In the genomic region with DNA sequence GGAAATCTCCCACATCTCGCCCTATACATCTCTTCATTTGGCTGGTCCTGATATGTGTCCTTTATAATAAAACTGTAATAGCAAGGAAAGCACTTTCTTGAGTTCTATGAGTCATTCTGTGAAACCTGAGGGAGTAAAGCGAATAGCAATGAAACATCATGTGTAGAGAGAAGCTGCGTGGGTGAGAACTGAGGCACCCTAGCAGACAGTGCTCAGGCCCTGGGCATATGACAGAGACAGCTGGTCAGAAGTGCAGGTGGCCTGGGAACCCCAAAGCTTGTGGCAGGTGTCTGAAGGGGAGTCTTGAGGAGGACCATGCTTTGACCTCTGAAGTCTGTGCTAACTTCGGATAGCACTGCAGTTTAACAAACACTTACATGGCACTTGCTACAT, we compare ENCODE assay signal across 8 cellular contexts. TPM values are rescaled to one million over a fixed set of nuclear protein-coding genes. Genes with fewer than 3 reads are reported as not detected.
DNase-seq lines count a peak whose midpoint lies in the region; ATAC-seq lines count a peak whose summit lies in the region.

No MANE protein-coding gene starts in this region.

- ATAC-seq in GM19043 (IDR thresholded peaks at IDR 0.05; ENCODE audit: low read depth, unreplicated experiment) (peak; percentile 24), HG03025 (IDR thresholded peaks at IDR 0.05; ENCODE audit: low FRiP score, unreplicated experiment) (peak; percentile 62)

- peak; percentile 1 for DNase-seq in activated CD8-positive, alpha-beta memory T cell treated with anti-CD3 and anti-CD28 coated beads, Interleukin-2, amount 50 U/mL, for 24 hours (ENCODE audit: extremely low read depth)
- peak; percentile 7 to 9 for DNase-seq in stimulated activated CD4-positive, alpha-beta T cell treated with anti-CD3 and anti-CD28 coated beads, Interleukin-1b, Interleukin-23, amount 100 ng/mL, for 4 hours (ENCODE audit: low read depth in 2 of 2)
- DNase-seq in UCSD-AML1 (lab: John Stamatoyannopoulos, UW; ENCODE audit: unreplicated experiment) (no peak), dermis blood vessel endothelial cell (no peak), NCI-H1930 (lab: John Stamatoyannopoulos, UW) (no peak), DMS53 treated with DMSO at 0.1 percent for 48 hours (lab: John Stamatoyannopoulos, UW; ENCODE audit: unreplicated experiment) (no peak)

RNA-seq across cellular contexts. Expression of gene BLOC1S5, which starts 1.3 kb away (rescaled TPM):
- total RNA-seq in dermis blood vessel endothelial cell: 23.1 and 23.7 TPM in 2 replicates

RNA-seq across cellular contexts. Expression of gene EEF1E1, which starts 36.8 kb away (rescaled TPM):
- total RNA-seq in dermis blood vessel endothelial cell: 64.0 and 99.4 TPM in 2 replicates

Comparison
In these comparisons a context has a peak if more than half of its experiments do, and no peak if none do; other contexts are left out.
1. DNase-seq: peak in activated CD8-positive, alpha-beta memory T cell treated with anti-CD3 and anti-CD28 coated beads, Interleukin-2, amount 50 U/mL, for 24 hours (single experiment) and stimulated activated CD4-positive, alpha-beta T cell treated with anti-CD3 and anti-CD28 coated beads, Interleukin-1b, Interleukin-23, amount 100 ng/mL, for 4 hours (2 of 2); none in UCSD-AML1 (single experiment), dermis blood vessel endothelial cell (single experiment), NCI-H1930 (0 of 2) and DMS53 treated with DMSO at 0.1 percent for 48 hours (single experiment).